ENCODE assay signal across 25 cellular contexts in the genomic region with DNA sequence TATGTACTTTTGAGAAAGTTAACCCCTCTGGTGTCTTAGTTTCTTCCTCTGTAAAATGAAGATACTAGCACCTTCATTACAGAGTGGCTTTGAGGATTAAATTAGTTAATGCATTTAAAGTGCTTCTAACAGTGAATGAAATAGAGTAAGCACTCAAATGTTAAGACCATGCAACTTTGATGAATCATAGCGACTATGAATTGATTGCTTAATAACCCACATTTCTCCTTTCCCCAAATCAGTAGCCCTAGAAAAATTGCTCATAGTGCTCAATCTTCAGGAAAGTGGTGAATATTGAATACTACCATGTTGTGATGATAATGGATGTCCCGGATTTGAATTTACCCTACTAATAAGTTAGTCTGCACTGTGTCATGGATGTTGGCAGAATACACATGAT. TPM values are rescaled to one million over a fixed set of nuclear protein-coding genes. Genes with fewer than 3 reads are reported as not detected.
A peak's percentile ranks its signal among the peaks of the same experiment; 100 is the strongest.
DNase-seq lines count a peak whose midpoint lies in the region; ATAC-seq and TF ChIP-seq lines count a peak whose summit lies in the region.
"Had no signal": no experiment of that assay in that cellular context is flagged by ENCODE, and none has a peak within 500 bp of the region (broad histone marks: within the 10 kb centered on the region; RNA-seq: fewer than 3 reads in every experiment).

No MANE protein-coding gene starts in this region.

- peak; percentile 18 for DNase-seq in AG08396 (ENCODE audit: low spot score)
- peak; percentile 15 for DNase-seq in HT1080 (ENCODE audit: low read depth)
- DNase-seq in PC-3 = peak; percentile 57
- peak; percentile 30 to 66 for DNase-seq in fibroblast of lung (ENCODE audit: low read depth in 2 of 2)
- no peak for DNase-seq in superior temporal gyrus (ENCODE audit: extremely low spot score)
- no peak for DNase-seq in iPS-NIHi7 (ENCODE audit: extremely low spot score)
- DNase-seq: activated B cell treated with CpG ODN at 0.5 μM for 24 hours; activated CD4-positive, alpha-beta T cell treated with anti-CD3 and anti-CD28 coated beads, Interleukin-2, amount 50 U/mL, for 48 hours; activated gamma-delta T cell treated with Interleukin-2 at 50 U/mL for 16 hours; central memory CD4-positive, alpha-beta T cell; glutamatergic neuron; Karpas-422; naive thymus-derived CD8-positive, alpha-beta T cell; NCI-H1417; ovary; PC-9; stimulated activated CD8-positive, alpha-beta memory T cell treated with anti-CD3 and anti-CD28 coated beads, Interleukin-4, amount 100 ng/mL, for 48 hours; substantia nigra; T-helper 9 cell had no signal

- H2AFZ ChIP-seq in PC-3 (ENCODE audit: low read length) = no peak overlapping the region
- no peak overlapping the region for H2AFZ ChIP-seq in fibroblast of lung (ENCODE audit: low read length)
- H2AFZ ChIP-seq: PC-9 had no signal

- CTCF ChIA-PET in PC-3 (lab: Charles Lee) = no interaction called here

- no peak overlapping the region for H3K4me2 ChIP-seq in PC-3 (ENCODE audit: low read length)
- H3K4me2 ChIP-seq in fibroblast of lung (ENCODE audit: extremely low read depth, insufficient read depth, low read length) = no peak overlapping the region
- H3K4me2 ChIP-seq: PC-9 had no signal

- intact Hi-C loops in PC-3 (cut with micrococcal nuclease) = no loop called here

- H3K9ac ChIP-seq in PC-3 (ENCODE audit: low read length) (no peak overlapping the region), fibroblast of lung (ENCODE audit: insufficient read depth, low read length) (no peak overlapping the region)

- peaks cover 6% of the 10 kb centered on the region; the same call in 1 of the 2 replicates for H3K4me1 ChIP-seq in PC-3 (ENCODE audit: insufficient read depth, low read length)
- H3K4me1 ChIP-seq in fibroblast of lung (ENCODE audit: control insufficient read depth, extremely low read depth, insufficient read depth, low read length) = no peaks in the 10 kb centered on the region
- H3K4me1 ChIP-seq: right atrium auricular region had no signal

- no peaks in the 10 kb centered on the region for H4K20me1 ChIP-seq in PC-3 (ENCODE audit: low read length)
- H4K20me1 ChIP-seq in fibroblast of lung (ENCODE audit: control insufficient read depth, extremely low read depth, insufficient read depth, low read length) = no peaks in the 10 kb centered on the region

- POLR2A ChIA-PET in PC-3 (lab: Charles Lee; ENCODE audit: unreplicated experiment) = no interaction called here

- H3K9me2 ChIP-seq in PC-3 (replicated peaks; ENCODE audit: low read length) = no peaks in the 10 kb centered on the region

- TF ChIP-seq CTCF in PC-3 (conservative IDR thresholded peaks at IDR 0.05; ENCODE audit: low read depth, low read length) = no peak
- no peak for TF ChIP-seq CTCF in fibroblast of lung (conservative IDR thresholded peaks at IDR 0.05 in 1 of 2, IDR thresholded peaks at IDR 0.05 in 1 of 2; ENCODE audit: low read depth in 1 of 2, low read length in 2 of 2)

- H3F3A ChIP-seq in PC-3 (ENCODE audit: low read length, unreplicated experiment) = no peaks in the 10 kb centered on the region

- BruUV-seq in PC-3 (replicated peaks; lab: Mats Ljungman, UMichigan) = no TSS peak

- no peak for ATAC-seq in PC-3
- no peak for ATAC-seq in HG03460 (IDR thresholded peaks at IDR 0.05; ENCODE audit: unreplicated experiment)
- ATAC-seq in HG03025 (IDR thresholded peaks at IDR 0.05; ENCODE audit: low FRiP score, unreplicated experiment) = no peak
- ATAC-seq: naive thymus-derived CD8-positive, alpha-beta T cell had no signal

- H3K36me3 ChIP-seq in PC-3 (ENCODE audit: low read depth, low read length) (no peaks in the 10 kb centered on the region), fibroblast of lung (ENCODE audit: control insufficient read depth, insufficient read depth, low read length) (no peaks in the 10 kb centered on the region)
- H3K36me3 ChIP-seq: ovary, right atrium auricular region had no signal

- H3K27ac ChIP-seq in PC-3 (ENCODE audit: low read length) (no peak overlapping the region), fibroblast of lung (ENCODE audit: insufficient read depth, low read length) (no peak overlapping the region)
- H3K27ac ChIP-seq: C4-2B, ovary, PC-9, right atrium auricular region, SK-N-MC had no signal

- H3K9me3 ChIP-seq in PC-3 (ENCODE audit: low read length) (no peaks in the 10 kb centered on the region), fibroblast of lung (ENCODE audit: control insufficient read depth, insufficient read depth, low read depth, low read length) (no peaks in the 10 kb centered on the region)
- H3K9me3 ChIP-seq: ovary, right atrium auricular region had no signal

- H3K27me3 ChIP-seq in PC-3 (ENCODE audit: low read length) (no peaks in the 10 kb centered on the region), fibroblast of lung (ENCODE audit: control insufficient read depth, insufficient read depth, low read length) (no peaks in the 10 kb centered on the region)
- H3K27me3 ChIP-seq: ovary, right atrium auricular region had no signal

- H3K4me3 ChIP-seq in PC-3 (ENCODE audit: low read length) = no peak overlapping the region
- no peak overlapping the region for H3K4me3 ChIP-seq in fibroblast of lung (replicated peaks in 1 of 4; ENCODE audit: control extremely low read depth in 1 of 4, insufficient read depth in 1 of 4, low read depth in 3 of 4, low read length in 4 of 4)
- H3K4me3 ChIP-seq: ovary, PC-9, right atrium auricular region, SK-N-MC had no signal

- H3K79me2 ChIP-seq in PC-3 (ENCODE audit: low read length) = no peaks in the 10 kb centered on the region
- H3K79me2 ChIP-seq in fibroblast of lung (ENCODE audit: control insufficient read depth, insufficient read depth, low read length) = no peaks in the 10 kb centered on the region

RNA-seq across cellular contexts. Expression of a gene that starts 48.1 kb away (rescaled TPM):
- not detected in 2 replicates for total RNA-seq in HT1080 (2014; rRNA removed; shearing (Covaris generic))
- polyA plus RNA-seq in HT1080 (2015; cell fraction: cytosol; rRNA removed) = 0.14 TPM in 1 of 2 replicates, not detected in the other
- polyA plus RNA-seq in HT1080 (2015; cell fraction: nucleus; rRNA removed) = not detected in 2 replicates
- total RNA-seq in PC-3 (2014; rRNA removed) = not detected in 2 replicates
- total RNA-seq in fibroblast of lung = 41.0 and 93.5 TPM in 2 replicates
- 7.5 and 102 TPM in 2 replicates for polyA plus RNA-seq in fibroblast of lung
- 3.3 and 51.4 TPM in 2 replicates for polyA plus RNA-seq in fibroblast of lung (2012)
- polyA minus RNA-seq in fibroblast of lung (ENCODE audit: low replicate concordance) = 0.59 and 11.0 TPM in 2 replicates
- total RNA-seq: epithelial cell of proximal tubule had no signal

Comparison
In these comparisons a context has a peak if more than half of its experiments do, and no peak if none do; other contexts are left out.
1. DNase-seq: peak in AG08396 (single experiment), HT1080 (single experiment), PC-3 (single experiment) and fibroblast of lung (2 of 2); none in superior temporal gyrus (single experiment) and iPS-NIHi7 (single experiment).
2. RNA of a gene that starts 48.1 kb away (total RNA-seq): 41.0 to 93.5 TPM in fibroblast of lung; not detected in HT1080 and not detected in PC-3; every median in the first group is over 10 times any median in the second.